Comparison of ENCODE assay signal across 34 cellular contexts in genomic region chr12:42109031-42109430, GRCh38. TPM values are rescaled to one million over a fixed set of nuclear protein-coding genes. Genes with fewer than 3 reads are reported as not detected.
A peak's percentile ranks its signal among the peaks of the same experiment; 100 is the strongest.
DNase-seq lines count a peak whose midpoint lies in the region; ATAC-seq, FAIRE-seq and TF ChIP-seq lines count a peak whose summit lies in the region.
"Had no signal": no experiment of that assay in that cellular context is flagged by ENCODE, and none has a peak within 500 bp of the region (broad histone marks: within the 10 kb centered on the region; RNA-seq: fewer than 3 reads in every experiment).

No MANE protein-coding gene starts in this region.

- intact Hi-C loops in lower lobe of right lung (cut with DNase I): no loop called here

- no peak overlapping the region for H2AFZ ChIP-seq in astrocyte (ENCODE audit: low read depth, low read length)
- no peak overlapping the region for H2AFZ ChIP-seq in osteoblast (ENCODE audit: low read length)

- H3K27me3 ChIP-seq in astrocyte (ENCODE audit: insufficient read depth, low read length) (no peaks in the 10 kb centered on the region), osteoblast (ENCODE audit: insufficient read depth, low read length) (no peaks in the 10 kb centered on the region), lower lobe of right lung (ENCODE audit: low read depth) (no peaks in the 10 kb centered on the region), BE2C (no peaks in the 10 kb centered on the region)
- H3K27me3 ChIP-seq: BLaER1; BLaER1 treated with 17β-estradiol and CSF1 and Interleukin-3, amounts not matched to agents 10 nM and 100 nM had no signal

- H3K4me1 ChIP-seq in astrocyte (ENCODE audit: insufficient read depth, low read length) (no peaks in the 10 kb centered on the region), osteoblast (ENCODE audit: insufficient read depth, low read length) (no peaks in the 10 kb centered on the region), lower lobe of right lung (no peaks in the 10 kb centered on the region), BE2C (no peaks in the 10 kb centered on the region)
- H3K4me1 ChIP-seq: A549, Caco-2 had no signal

- no peak overlapping the region for H3K4me2 ChIP-seq in astrocyte (ENCODE audit: low read length)
- H3K4me2 ChIP-seq in osteoblast (ENCODE audit: insufficient read depth, low read length): no peak overlapping the region
- H3K4me2 ChIP-seq: A549; BLaER1; BLaER1 treated with 17β-estradiol and CSF1 and Interleukin-3, amounts not matched to agents 10 nM and 100 nM had no signal

- FAIRE-seq in astrocyte (lab: Jason Lieb, UNC) (no peak), islet of Langerhans (lab: Jason Lieb, UNC) (peak; percentile 69)
- FAIRE-seq: A204.1, A549, D721Med had no signal

- no peak overlapping the region for H3K27ac Mint-ChIP-seq in astrocyte (ENCODE audit: unreplicated experiment)
- H3K27ac Mint-ChIP-seq: B cell; CD14-positive monocyte; CD4-positive, alpha-beta T cell; CD8-positive, alpha-beta T cell had no signal

- H3K27me3 Mint-ChIP-seq in astrocyte (ENCODE audit: low read depth, unreplicated experiment): no peaks in the 10 kb centered on the region
- H3K27me3 Mint-ChIP-seq: B cell; CD4-positive, alpha-beta memory T cell; CD4-positive, alpha-beta T cell; CD4-positive, CD25-positive, alpha-beta regulatory T cell; CD8-positive, alpha-beta memory T cell had no signal

- peaks cover 5% of the 10 kb centered on the region for H3K36me3 ChIP-seq in astrocyte (ENCODE audit: insufficient read depth, low read length)
- H3K36me3 ChIP-seq in osteoblast (ENCODE audit: insufficient read depth, low read length): no peaks in the 10 kb centered on the region
- H3K36me3 ChIP-seq in lower lobe of right lung: peaks cover 13% of the 10 kb centered on the region
- no peaks in the 10 kb centered on the region for H3K36me3 ChIP-seq in BE2C

- H3K9ac ChIP-seq in astrocyte (ENCODE audit: low read length): no peak overlapping the region
- H3K9ac ChIP-seq: BLaER1; BLaER1 treated with 17β-estradiol and CSF1 and Interleukin-3, amounts not matched to agents 10 nM and 100 nM had no signal

- H3K4me3 ChIP-seq in astrocyte (ENCODE audit: insufficient read depth, low read depth, low read length) (no peak overlapping the region), osteoblast (ENCODE audit: insufficient read depth, low read length) (no peak overlapping the region), lower lobe of right lung (no peak overlapping the region), BE2C (ENCODE audit: low read depth, low read length) (no peak overlapping the region)
- H3K4me3 ChIP-seq: A549; BLaER1; BLaER1 treated with 17β-estradiol and CSF1 and Interleukin-3, amounts not matched to agents 10 nM and 100 nM had no signal

- H3K4me1 Mint-ChIP-seq in astrocyte (ENCODE audit: low read depth, unreplicated experiment): no peaks in the 10 kb centered on the region
- H3K4me1 Mint-ChIP-seq: B cell, CD14-positive monocyte had no signal

- no peak overlapping the region for H3K4me3 Mint-ChIP-seq in astrocyte (ENCODE audit: unreplicated experiment)
- H3K4me3 Mint-ChIP-seq: B cell; CD14-positive monocyte; CD4-positive, alpha-beta memory T cell; CD4-positive, alpha-beta T cell; CD4-positive, CD25-positive, alpha-beta regulatory T cell; CD8-positive, alpha-beta memory T cell; CD8-positive, alpha-beta T cell had no signal

- DNase-seq in astrocyte (ENCODE audit: low read depth) (peak; percentile 56), osteoblast (ENCODE audit: insufficient read length, low spot score, missing footprints) (peak; percentile 14), lower lobe of right lung (no peak), BE2C (no peak), NCI-H345 (lab: John Stamatoyannopoulos, UW) (no peak)
- DNase-seq: 8988T; ACHN; AML-193; C1 segment of cervical spinal cord; Caco-2; Calu3; CD4-positive, alpha-beta memory T cell; CD4-positive, alpha-beta T cell; CD4-positive, CD25-positive, alpha-beta regulatory T cell; CD8-positive, alpha-beta memory T cell; CD8-positive, alpha-beta T cell; COR-L47; DMS 273 treated with DMSO at 0.1 percent for 48 hours; DMS153; DMS53; DMS79; DMS79 treated with DMSO at 0.1 percent for 48 hours; DND-41; EL had no signal

- H4K20me1 ChIP-seq in astrocyte (ENCODE audit: insufficient read depth, low read length) (no peaks in the 10 kb centered on the region), osteoblast (ENCODE audit: insufficient read depth, low read length) (no peaks in the 10 kb centered on the region)
- H4K20me1 ChIP-seq: BLaER1; BLaER1 treated with 17β-estradiol and CSF1 and Interleukin-3, amounts not matched to agents 10 nM and 100 nM had no signal

- no peak for ATAC-seq in lower lobe of right lung
- ATAC-seq: A549; CD8-positive, alpha-beta T cell had no signal

- peaks cover 8% of the 10 kb centered on the region for H3K9me3 Mint-ChIP-seq in astrocyte (ENCODE audit: unreplicated experiment)
- H3K9me3 Mint-ChIP-seq: CD4-positive, alpha-beta T cell had no signal

- H3K36me3 Mint-ChIP-seq in astrocyte (ENCODE audit: low read depth, unreplicated experiment): peaks cover 24% of the 10 kb centered on the region

- H3K79me2 ChIP-seq in astrocyte (ENCODE audit: insufficient read depth, low read length): no peaks in the 10 kb centered on the region
- H3K79me2 ChIP-seq in osteoblast (ENCODE audit: insufficient read depth, low read length): peaks cover under 1% of the 10 kb centered on the region

- H3K9me3 ChIP-seq in astrocyte (ENCODE audit: insufficient read depth, low read depth, low read length) (no peaks in the 10 kb centered on the region), osteoblast (ENCODE audit: low read depth, low read length) (no peaks in the 10 kb centered on the region), lower lobe of right lung (no peaks in the 10 kb centered on the region), BE2C (no peaks in the 10 kb centered on the region; the same call in 1 of the 2 replicates)
- H3K9me3 ChIP-seq: A549, Caco-2 had no signal

- H3K27ac ChIP-seq in astrocyte (ENCODE audit: low read depth, low read length) (no peak overlapping the region), osteoblast (ENCODE audit: low read depth, low read length) (no peak overlapping the region), lower lobe of right lung (no peak overlapping the region)
- H3K27ac ChIP-seq: 22Rv1; A549; BLaER1; BLaER1 treated with 17β-estradiol and CSF1 and Interleukin-3, amounts not matched to agents 10 nM and 100 nM; C4-2B had no signal

- TF ChIP-seq CTCF in astrocyte (IDR thresholded peaks at IDR 0.05; ENCODE audit: insufficient read depth, low read depth, low read length) (no peak), osteoblast (IDR thresholded peaks at IDR 0.05; ENCODE audit: extremely low read depth, low read depth, low read length) (no peak), lower lobe of right lung (IDR thresholded peaks at IDR 0.05) (no peak), BE2C (IDR thresholded peaks at IDR 0.05; ENCODE audit: low read depth, low read length) (no peak)

RNA-seq across cellular contexts. Expression of gene GXYLT1, which starts 35.6 kb away (rescaled TPM):
- total RNA-seq in astrocyte (21.4 and 23.1 TPM in 2 replicates), osteoblast (7.6 and 11.8 TPM in 2 replicates), lower lobe of right lung (12.1 TPM)
- 1.4 TPM for polyA plus RNA-seq in BE2C (2012; ENCODE audit: insufficient read depth, insufficient read length, low read depth)

Comparison
In these comparisons a context has a peak if more than half of its experiments do, and no peak if none do; other contexts are left out.
1. DNase-seq: peak in astrocyte (single experiment) and osteoblast (single experiment); none in lower lobe of right lung (single experiment), BE2C (single experiment) and NCI-H345 (single experiment).